Comparison of ENCODE assay signal across 27 cellular contexts in the genomic region with DNA sequence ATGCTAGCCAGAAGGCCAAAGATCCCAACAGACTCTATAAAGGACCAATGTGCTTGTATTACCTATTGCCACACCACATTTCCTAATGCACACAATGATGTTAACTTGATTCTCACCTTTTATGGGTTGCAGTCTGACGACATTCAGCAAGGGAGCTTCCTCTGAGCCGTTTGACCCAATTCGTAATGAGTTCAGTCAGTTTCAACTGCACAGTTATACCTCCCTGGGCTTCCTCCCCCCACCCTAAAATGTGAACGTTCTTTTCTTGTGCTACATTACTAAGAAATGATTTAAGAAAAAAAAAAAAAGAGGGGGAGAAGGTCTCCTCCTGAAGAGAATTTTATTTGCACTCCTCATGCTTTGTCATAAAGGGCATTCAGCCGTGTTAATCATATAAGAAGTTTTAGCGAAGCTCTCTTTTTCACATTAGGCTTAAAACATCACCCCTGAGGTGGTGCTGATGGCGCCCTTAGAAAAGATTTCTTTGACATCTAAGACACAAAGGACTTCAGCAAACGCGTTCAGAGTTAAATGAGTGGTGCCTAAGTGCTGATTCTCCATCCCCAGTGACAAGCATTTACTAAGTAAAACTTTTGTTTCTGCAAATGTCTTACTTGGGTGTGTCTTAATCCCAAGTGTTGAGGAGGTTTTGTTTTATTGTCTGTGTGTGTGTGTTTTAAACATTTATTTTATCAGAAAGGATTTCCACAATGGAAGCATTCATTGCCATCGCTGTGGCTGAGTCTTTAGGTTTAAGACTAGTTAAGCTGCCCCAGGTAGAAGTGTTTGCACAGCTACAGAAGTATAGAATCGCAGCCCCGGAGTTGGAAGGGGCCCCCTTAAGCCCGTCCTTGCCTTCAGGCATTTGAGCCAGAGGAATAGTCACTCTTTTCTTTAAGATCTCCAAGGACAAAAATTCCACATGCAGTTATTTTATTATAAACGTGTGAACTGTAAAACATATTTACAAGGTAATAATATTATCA. TPM values are rescaled to one million over a fixed set of nuclear protein-coding genes. Genes with fewer than 3 reads are reported as not detected.
"Had no signal": no experiment of that assay in that cellular context is flagged by ENCODE, and none has a peak within 500 bp of the region (broad histone marks: within the 10 kb centered on the region; RNA-seq: fewer than 3 reads in every experiment).

No MANE protein-coding gene starts in this region.

- FAIRE-seq: colon had no signal

- H3K9me3 ChIP-seq: body of pancreas, right lobe of liver, suprapubic skin, tibial nerve, vagina had no signal

- H3K4me1 Mint-ChIP-seq: stimulated activated naive CD8-positive, alpha-beta T cell treated with anti-CD3 and anti-CD28 coated beads, Interleukin-15, amount 100 ng/mL, for 72 hours had no signal

- H3K9me3 Mint-ChIP-seq: activated CD4-positive, alpha-beta memory T cell treated with anti-CD3 and anti-CD28 coated beads for 36 hours; activated naive CD4-positive, alpha-beta T cell treated with anti-CD3 and anti-CD28 coated beads for 36 hours; natural killer cell treated with Interleukin-12 subunit alpha and Interleukin-12 subunit beta and Interleukin-15 and Interleukin-18, amount 100 ng/mL, for 72 hours; stimulated activated effector memory CD8-positive, alpha-beta T cell treated with anti-CD3 and anti-CD28 coated beads, Interleukin-12 subunit alpha, Interleukin-12 subunit beta, amount 100 ng/mL, for 72 hours; stimulated activated naive CD8-positive, alpha-beta T cell treated with anti-CD3 and anti-CD28 coated beads, Interleukin-15, amount 100 ng/mL, for 72 hours had no signal

- H3K36me3 ChIP-seq: right lobe of liver, suprapubic skin, tibial nerve, vagina had no signal

- H3K27ac Mint-ChIP-seq: activated CD4-positive, alpha-beta memory T cell treated with anti-CD3 and anti-CD28 coated beads for 36 hours; activated naive CD4-positive, alpha-beta T cell treated with anti-CD3 and anti-CD28 coated beads for 36 hours; natural killer cell treated with Interleukin-12 subunit alpha and Interleukin-12 subunit beta and Interleukin-15 and Interleukin-18, amount 100 ng/mL, for 72 hours; stimulated activated effector memory CD8-positive, alpha-beta T cell treated with anti-CD3 and anti-CD28 coated beads, Interleukin-12 subunit alpha, Interleukin-12 subunit beta, amount 100 ng/mL, for 72 hours; stimulated activated naive CD8-positive, alpha-beta T cell treated with anti-CD3 and anti-CD28 coated beads, Interleukin-15, amount 100 ng/mL, for 72 hours; T-helper 17 cell had no signal

- H3K4me1 ChIP-seq: body of pancreas, parathyroid adenoma, right lobe of liver, suprapubic skin, tibial nerve, vagina had no signal

- H3K27ac ChIP-seq: body of pancreas, parathyroid adenoma, right lobe of liver, skin epidermis, suprapubic skin, vagina had no signal

- DNase-seq: activated CD4-positive, alpha-beta memory T cell treated with anti-CD3 and anti-CD28 coated beads for 36 hours; activated CD4-positive, alpha-beta T cell treated with anti-CD3 and anti-CD28 coated beads for 48 hours; activated effector memory CD4-positive, alpha-beta T cell treated with Interleukin-2 at 50 U/mL for 16 hours; activated naive CD4-positive, alpha-beta T cell treated with anti-CD3 and anti-CD28 coated beads for 36 hours; activated T-cell treated with anti-CD3 and anti-CD28 coated beads, Interleukin-2, amount 50 U/mL, for 48 hours; body of pancreas; central memory CD4-positive, alpha-beta T cell; effector memory CD4-positive, alpha-beta T cell; foreskin melanocyte; glutamatergic neuron; hypothalamus; left ventricle myocardium superior; nucleus accumbens; right lobe of liver; stimulated activated CD4-positive, alpha-beta T cell treated with anti-CD3 and anti-CD28 coated beads, Interleukin-2, amount 100 ng/mL, for 24 hours; stimulated activated naive CD8-positive, alpha-beta T cell treated with anti-CD3 and anti-CD28 coated beads, Interleukin-15, amount 100 ng/mL, for 72 hours; T-helper 17 cell had no signal

- H3K27me3 Mint-ChIP-seq: activated CD4-positive, alpha-beta memory T cell treated with anti-CD3 and anti-CD28 coated beads for 36 hours; stimulated activated naive CD8-positive, alpha-beta T cell treated with anti-CD3 and anti-CD28 coated beads, Interleukin-15, amount 100 ng/mL, for 72 hours had no signal

- H3K27me3 ChIP-seq: body of pancreas, right lobe of liver, suprapubic skin, vagina had no signal

- ATAC-seq: body of pancreas; esophagus mucosa; natural killer cell treated with Interleukin-12 subunit alpha and Interleukin-12 subunit beta and Interleukin-15 and Interleukin-18, amount 100 ng/mL, for 72 hours; stimulated activated effector memory CD8-positive, alpha-beta T cell treated with anti-CD3 and anti-CD28 coated beads, Interleukin-12 subunit alpha, Interleukin-12 subunit beta, amount 100 ng/mL, for 72 hours; stimulated activated naive CD8-positive, alpha-beta T cell treated with anti-CD3 and anti-CD28 coated beads, Interleukin-15, amount 100 ng/mL, for 72 hours; T-helper 17 cell had no signal

- H3K4me3 Mint-ChIP-seq: activated CD4-positive, alpha-beta memory T cell treated with anti-CD3 and anti-CD28 coated beads for 36 hours; activated naive CD4-positive, alpha-beta T cell treated with anti-CD3 and anti-CD28 coated beads for 36 hours; natural killer cell treated with Interleukin-12 subunit alpha and Interleukin-12 subunit beta and Interleukin-15 and Interleukin-18, amount 100 ng/mL, for 72 hours; stimulated activated effector memory CD8-positive, alpha-beta T cell treated with anti-CD3 and anti-CD28 coated beads, Interleukin-12 subunit alpha, Interleukin-12 subunit beta, amount 100 ng/mL, for 72 hours; stimulated activated naive CD8-positive, alpha-beta T cell treated with anti-CD3 and anti-CD28 coated beads, Interleukin-15, amount 100 ng/mL, for 72 hours; T-helper 17 cell had no signal

- H3K36me3 Mint-ChIP-seq: activated CD4-positive, alpha-beta memory T cell treated with anti-CD3 and anti-CD28 coated beads for 36 hours; natural killer cell treated with Interleukin-12 subunit alpha and Interleukin-12 subunit beta and Interleukin-15 and Interleukin-18, amount 100 ng/mL, for 72 hours; stimulated activated effector memory CD8-positive, alpha-beta T cell treated with anti-CD3 and anti-CD28 coated beads, Interleukin-12 subunit alpha, Interleukin-12 subunit beta, amount 100 ng/mL, for 72 hours had no signal

- H3K4me3 ChIP-seq: body of pancreas, right lobe of liver, skin epidermis, suprapubic skin, tibial nerve, vagina had no signal

RNA-seq across cellular contexts. Expression of gene GPC3, which starts 15.2 kb away (rescaled TPM):
- total RNA-seq: dermis microvascular lymphatic vessel endothelial cell; natural killer cell treated with Interleukin-12 subunit alpha and Interleukin-12 subunit beta and Interleukin-15 and Interleukin-18, amount 100 ng/mL, for 72 hours had no signal
